1 cellular context compared by ENCODE assay signal in genomic region chr9:35923598-35923926, GRCh38.
TF ChIP-seq lines count a peak whose summit lies in the region.

No MANE protein-coding gene starts in this region.

TF ChIP-seq in K562, 482 proteins besides CTCF, POLR2A, EP300 and RAD21 (continued from another document):
- 0 out of 2 replicates have a peak, but pooled peaks have one; percentile 2 for TF ChIP-seq ZBTB40 (IDR thresholded peaks at IDR 0.05)
- TF ChIP-seq ZBTB40 (CRISPR knock-in tag; IDR thresholded peaks at IDR 0.05) = no peak
- no peak for TF ChIP-seq ZNF324 (CRISPR knock-in tag; IDR thresholded peaks at IDR 0.05)
- no peak for TF ChIP-seq ARHGAP35 (IDR thresholded peaks at IDR 0.05; ENCODE audit: partially characterized antibody)
- 0 out of 4 replicates have a peak, but pooled peaks of 1 of the 2 experiments have one; percentile 36 for TF ChIP-seq TEAD1 (CRISPR knock-in tag; IDR thresholded peaks at IDR 0.05)
- TF ChIP-seq CTBP1 (IDR thresholded peaks at IDR 0.05; ENCODE audit: borderline replicate concordance) = no peak
TF ChIP-seq in K562: peak in this region for 14.
